Comparison of ENCODE assay signal across 8 cellular contexts in the genomic region with DNA sequence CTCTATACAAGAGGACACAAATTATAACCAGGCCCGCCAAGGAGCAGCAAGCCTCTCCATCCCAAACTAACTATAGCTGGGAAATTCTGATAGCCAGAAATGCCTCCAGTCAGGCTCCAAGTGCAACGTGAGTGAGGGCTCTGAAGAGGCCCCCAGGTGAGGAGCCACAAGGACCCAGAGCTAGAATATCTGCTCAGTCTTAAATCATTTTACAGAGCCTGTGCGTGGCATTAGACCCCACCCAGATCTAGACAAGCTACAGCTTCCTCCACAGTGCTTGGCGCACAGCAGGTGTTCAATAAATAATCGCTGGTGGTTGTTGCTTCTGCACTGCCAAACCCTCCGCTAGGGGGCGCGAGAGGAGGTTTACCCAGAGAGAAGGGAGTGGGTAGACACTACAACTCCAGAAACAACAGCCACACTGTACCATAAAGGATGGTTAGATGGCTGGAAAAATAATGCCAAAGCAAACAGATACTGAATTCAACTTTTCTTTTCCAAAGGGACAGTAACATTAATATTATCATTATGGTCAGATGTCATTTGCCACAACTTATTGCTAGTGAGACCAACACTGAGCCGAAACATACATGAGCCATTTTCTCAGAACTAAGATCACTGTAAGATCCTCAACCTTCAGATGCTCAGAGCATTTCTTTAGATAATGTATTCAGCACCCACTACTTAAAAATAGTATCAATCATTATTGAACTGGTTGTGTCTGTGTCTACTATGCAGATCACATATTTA. TPM values are rescaled to one million over a fixed set of nuclear protein-coding genes. Genes with fewer than 3 reads are reported as not detected.
DNase-seq lines count a peak whose midpoint lies in the region; ATAC-seq and TF ChIP-seq lines count a peak whose summit lies in the region.

No MANE protein-coding gene starts in this region.

- H3K4me1 Mint-ChIP-seq in HFFc6 (ENCODE audit: low read depth) = no peaks in the 10 kb centered on the region; the same call in 1 of the 2 replicates
- no peaks in the 10 kb centered on the region for H3K4me1 Mint-ChIP-seq in activated naive CD8-positive, alpha-beta T cell treated with anti-CD3 and anti-CD28 coated beads, Interleukin-2, amount 50 U/mL, for 24 hours
- peaks cover 0 to 4% of the 10 kb centered on the region in 2 donors for H3K4me1 Mint-ChIP-seq in effector memory CD8-positive, alpha-beta T cell (ENCODE audit: low read depth in 2 of 2)

- DNase-seq in Right ventricle myocardium inferior (ENCODE audit: missing footprints) = peak; percentile 64
- DNase-seq in left cardiac atrium = no peak
- no peak for DNase-seq in HFFc6
- peak; percentile 83 for DNase-seq in NCI-H146 treated with DMSO at 0.1 percent for 48 hours (lab: John Stamatoyannopoulos, UW; ENCODE audit: unreplicated experiment)
- peak; percentile 58 for DNase-seq in activated naive CD8-positive, alpha-beta T cell treated with anti-CD3 and anti-CD28 coated beads, Interleukin-2, amount 50 U/mL, for 24 hours
- peak; percentile 84 for DNase-seq in mesenteric fat pad (ENCODE audit: low spot score)
- no peak for DNase-seq in effector memory CD8-positive, alpha-beta T cell
- DNase-seq in effector CD8-positive, alpha-beta T cell (lab: John Stamatoyannopoulos, UW) = no peak

- H3K27ac Mint-ChIP-seq in HFFc6 = no peak overlapping the region
- H3K27ac Mint-ChIP-seq in activated naive CD8-positive, alpha-beta T cell treated with anti-CD3 and anti-CD28 coated beads, Interleukin-2, amount 50 U/mL, for 24 hours = no peak overlapping the region
- no peak overlapping the region for H3K27ac Mint-ChIP-seq in effector memory CD8-positive, alpha-beta T cell

- ATAC-seq in Right ventricle myocardium inferior (no peak), left cardiac atrium (no peak)
- no peak for ATAC-seq in activated naive CD8-positive, alpha-beta T cell treated with anti-CD3 and anti-CD28 coated beads, Interleukin-2, amount 50 U/mL, for 24 hours
- no peak for ATAC-seq in effector memory CD8-positive, alpha-beta T cell (replicated peaks)

- peak; percentile 86 for TF ChIP-seq CTCF in HFFc6 (IDR thresholded peaks at IDR 0.05)

- intact Hi-C loops in Right ventricle myocardium inferior (cut with DNase I) = no loop called here
- intact Hi-C loops in left cardiac atrium (cut with DNase I) = no loop called here

- H3K9me3 Mint-ChIP-seq in HFFc6 = 0 out of 2 replicates have a peak, but pooled peaks cover 7% of the 10 kb centered on the region
- no peaks in the 10 kb centered on the region for H3K9me3 Mint-ChIP-seq in activated naive CD8-positive, alpha-beta T cell treated with anti-CD3 and anti-CD28 coated beads, Interleukin-2, amount 50 U/mL, for 24 hours
- H3K9me3 Mint-ChIP-seq in effector memory CD8-positive, alpha-beta T cell = peaks cover 4 to 13% of the 10 kb centered on the region in 2 donors

- H3K4me3 Mint-ChIP-seq in HFFc6 = no peak overlapping the region; the same call in 1 of the 2 replicates
- H3K4me3 Mint-ChIP-seq in activated naive CD8-positive, alpha-beta T cell treated with anti-CD3 and anti-CD28 coated beads, Interleukin-2, amount 50 U/mL, for 24 hours = no peak overlapping the region
- no peak overlapping the region for H3K4me3 Mint-ChIP-seq in effector memory CD8-positive, alpha-beta T cell

- H3K27me3 Mint-ChIP-seq in HFFc6 (ENCODE audit: insufficient read depth) = peaks cover 59% of the 10 kb centered on the region
- H3K27me3 Mint-ChIP-seq in activated naive CD8-positive, alpha-beta T cell treated with anti-CD3 and anti-CD28 coated beads, Interleukin-2, amount 50 U/mL, for 24 hours = peaks cover 69% of the 10 kb centered on the region
- H3K27me3 Mint-ChIP-seq in effector memory CD8-positive, alpha-beta T cell = peaks cover 48 to 54% of the 10 kb centered on the region in 2 donors

- H3K36me3 Mint-ChIP-seq in HFFc6 (ENCODE audit: low read depth) = peaks cover 8% of the 10 kb centered on the region
- peaks cover 2% of the 10 kb centered on the region for H3K36me3 Mint-ChIP-seq in activated naive CD8-positive, alpha-beta T cell treated with anti-CD3 and anti-CD28 coated beads, Interleukin-2, amount 50 U/mL, for 24 hours (ENCODE audit: low read depth)
- peaks cover 3% of the 10 kb centered on the region for H3K36me3 Mint-ChIP-seq in effector memory CD8-positive, alpha-beta T cell (ENCODE audit: insufficient read depth)

RNA-seq across cellular contexts. Expression of gene ZIC4, which starts 44.5 kb away (rescaled TPM):
- not detected for total RNA-seq in Right ventricle myocardium inferior
- not detected for total RNA-seq in left cardiac atrium
- total RNA-seq in HFFc6 (2021; fragmentation: NEBNext Ultra II Directional; extraction: Animal tissue kit (Norgen Biotek cat#: 25700)) = under 1 TPM; 0.28 to 0.58 (median 0.49) TPM
- not detected for total RNA-seq in mesenteric fat pad

RNA-seq across cellular contexts. Expression of gene ZIC1, which starts 47.3 kb away (rescaled TPM):
- total RNA-seq in Right ventricle myocardium inferior (not detected), left cardiac atrium (not detected), mesenteric fat pad (not detected)
- 1 to 10 TPM in 1 of 6 experiments, under 1 TPM in 5; 0.43 to 1.0 (median 0.57) TPM for total RNA-seq in HFFc6 (2021; fragmentation: NEBNext Ultra II Directional; extraction: Animal tissue kit (Norgen Biotek cat#: 25700))

Comparison
In these comparisons a context has a peak if more than half of its experiments do, and no peak if none do; other contexts are left out.
1. DNase-seq: peak in Right ventricle myocardium inferior (single experiment), NCI-H146 treated with DMSO at 0.1 percent for 48 hours (single experiment), activated naive CD8-positive, alpha-beta T cell treated with anti-CD3 and anti-CD28 coated beads, Interleukin-2, amount 50 U/mL, for 24 hours (single experiment) and mesenteric fat pad (single experiment); none in left cardiac atrium (single experiment), HFFc6 (single experiment), effector memory CD8-positive, alpha-beta T cell (0 of 3) and effector CD8-positive, alpha-beta T cell (single experiment).